In the genomic region with DNA sequence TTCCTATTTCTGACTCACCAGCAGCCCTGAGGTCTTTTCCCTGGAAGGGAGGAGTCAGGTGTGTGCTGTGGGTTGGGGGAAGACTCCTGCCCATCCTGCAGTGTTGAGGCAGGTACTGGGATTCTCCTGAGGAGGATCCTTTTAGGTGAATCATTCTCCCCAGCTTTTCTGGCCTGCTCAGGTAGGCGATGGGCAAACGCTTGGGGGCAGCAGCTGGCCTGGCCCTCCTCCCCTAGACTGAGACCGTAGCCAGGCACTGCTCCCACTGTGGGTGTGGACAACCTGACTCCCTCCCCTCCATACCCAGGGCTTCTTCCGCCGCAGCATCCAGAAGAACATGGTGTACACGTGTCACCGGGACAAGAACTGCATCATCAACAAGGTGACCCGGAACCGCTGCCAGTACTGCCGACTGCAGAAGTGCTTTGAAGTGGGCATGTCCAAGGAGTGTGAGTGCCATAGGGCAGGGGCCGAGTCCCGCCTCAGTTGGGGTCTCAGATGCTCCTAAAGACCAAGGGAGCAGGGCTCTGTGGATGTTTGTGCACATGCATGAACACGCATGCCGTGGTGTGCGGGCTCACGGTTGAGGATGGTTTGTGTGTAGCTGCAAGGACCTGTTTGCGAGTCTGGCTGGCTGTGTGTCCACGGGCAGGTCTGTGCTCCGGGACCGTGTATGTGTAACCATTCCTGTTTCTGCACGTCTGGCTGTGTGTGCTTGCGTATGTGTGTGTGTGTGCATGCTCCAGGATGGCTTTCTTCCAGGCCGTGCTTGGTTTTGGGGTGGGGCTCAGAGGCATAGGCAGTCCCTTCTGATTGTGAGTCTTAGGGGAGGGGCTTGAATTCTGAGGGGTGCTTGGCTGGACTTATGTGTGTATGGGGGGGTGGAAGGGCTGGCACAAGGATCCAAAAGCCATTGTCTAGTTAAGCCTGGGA, we compare ENCODE assay signal across 10 cellular contexts. TPM values are rescaled to one million over a fixed set of nuclear protein-coding genes. Genes with fewer than 3 reads are reported as not detected.
A peak's percentile ranks its signal among the peaks of the same experiment; 100 is the strongest.
DNase-seq lines count a peak whose midpoint lies in the region; ATAC-seq, FAIRE-seq and TF ChIP-seq lines count a peak whose summit lies in the region.
"Had no signal": no experiment of that assay in that cellular context is flagged by ENCODE, and none has a peak within 500 bp of the region (broad histone marks: within the 10 kb centered on the region; RNA-seq: fewer than 3 reads in every experiment).

No MANE protein-coding gene starts in this region.

- no peak for FAIRE-seq in small intestine (lab: Jason Lieb, UNC)

- no peak for TF ChIP-seq POLR2A in tibial nerve (IDR thresholded peaks at IDR 0.05)

- peak overlapping the region; percentile 38 for H3K9ac ChIP-seq in mesenchymal stem cell (ENCODE audit: low read length)

- H2AK5ac ChIP-seq in mesenchymal stem cell (ENCODE audit: low read length, severe bottlenecking) = no peak overlapping the region

- peak overlapping the region in 1 of 2 experiments; percentile 24 for H2BK12ac ChIP-seq in mesenchymal stem cell (ENCODE audit: low read length in 2 of 2)

- no peak overlapping the region for H3K4me3 Mint-ChIP-seq in activated T-cell treated with anti-CD3 and anti-CD28 coated beads, Interleukin-2, amount 50 U/mL, for 72 hours

- no peak for DNase-seq in activated T-cell treated with anti-CD3 and anti-CD28 coated beads, Interleukin-2, amount 50 U/mL, for 72 hours
- DNase-seq in activated T-cell treated with anti-CD3 and anti-CD28 coated beads, Interleukin-2, amount 50 U/mL, for 1 hour = no peak
- DNase-seq in mesenchymal stem cell (no peak), tibial nerve (ENCODE audit: low spot score in 2 of 2) (no peak), dedifferentiated amniotic fluid mesenchymal stem cell (ENCODE audit: extremely low spot score) (no peak), small intestine (no peak), NCI-H345 (lab: John Stamatoyannopoulos, UW) (no peak)
- DNase-seq: C1 segment of cervical spinal cord had no signal

- no peaks in the 10 kb centered on the region for H3K9me3 Mint-ChIP-seq in activated T-cell treated with anti-CD3 and anti-CD28 coated beads, Interleukin-2, amount 50 U/mL, for 72 hours

- no peak overlapping the region for H2BK15ac ChIP-seq in mesenchymal stem cell (ENCODE audit: low read depth, poor library complexity, severe bottlenecking)

- no peak for ATAC-seq in activated T-cell treated with anti-CD3 and anti-CD28 coated beads, Interleukin-2, amount 50 U/mL, for 72 hours (replicated peaks in 1 of 2)

- no peak overlapping the region for H4K8ac ChIP-seq in mesenchymal stem cell (ENCODE audit: low read length)

- H3K4me3 ChIP-seq in ectodermal cell (ENCODE audit: insufficient read depth, low read depth, low read length) (no peak overlapping the region), mesenchymal stem cell (ENCODE audit: insufficient read depth in 1 of 2, low read depth in 1 of 2, low read length in 2 of 2) (no peak overlapping the region), tibial nerve (no peak overlapping the region), small intestine (ENCODE audit: low read depth in 1 of 2, low read length in 2 of 2) (no peak overlapping the region)

- peak overlapping the region in 1 of 2 experiments; percentile 82 for H3K14ac ChIP-seq in mesenchymal stem cell (ENCODE audit: low read length in 2 of 2)

- no peak overlapping the region for H2BK120ac ChIP-seq in mesenchymal stem cell (ENCODE audit: low read depth, low read length)

- H3K18ac ChIP-seq in mesenchymal stem cell (ENCODE audit: low read depth in 1 of 2, low read length in 2 of 2) = peak overlapping the region in 1 of 2 experiments; percentile 63

- H3K27ac Mint-ChIP-seq in activated T-cell treated with anti-CD3 and anti-CD28 coated beads, Interleukin-2, amount 50 U/mL, for 72 hours = peak overlapping the region; percentile 9

- no peak overlapping the region for H3K4me2 ChIP-seq in mesenchymal stem cell (ENCODE audit: low read length, poor library complexity, severe bottlenecking)

- no peak overlapping the region for H2BK5ac ChIP-seq in mesenchymal stem cell (ENCODE audit: low read depth, low read length, poor library complexity, severe bottlenecking)

- H2AFZ ChIP-seq in mesenchymal stem cell (ENCODE audit: low read depth, low read length) = no peak overlapping the region

- H3K36me3 ChIP-seq in ectodermal cell (ENCODE audit: control insufficient read depth, insufficient read depth, low read length) = no peaks in the 10 kb centered on the region
- peaks cover 53 to 75% of the 10 kb centered on the region in 2 experiments for H3K36me3 ChIP-seq in mesenchymal stem cell (ENCODE audit: control insufficient read depth in 1 of 2, insufficient read depth in 2 of 2, low read depth in 1 of 2, low read length in 2 of 2)
- peaks cover 0 to 43% (median 9%) of the 10 kb centered on the region in 3 donors for H3K36me3 ChIP-seq in tibial nerve
- H3K36me3 ChIP-seq in small intestine (ENCODE audit: control insufficient read depth in 2 of 2, insufficient read depth in 2 of 2, low read length in 2 of 2) = peaks cover 3 to 23% of the 10 kb centered on the region in 2 donors

- TF ChIP-seq CTCF in tibial nerve (IDR thresholded peaks at IDR 0.05) = no peak

- H3K23ac ChIP-seq in mesenchymal stem cell (ENCODE audit: low read length in 2 of 2) = no peak overlapping the region

- H3K27me3 Mint-ChIP-seq in activated T-cell treated with anti-CD3 and anti-CD28 coated beads, Interleukin-2, amount 50 U/mL, for 72 hours (ENCODE audit: low read depth) = no peaks in the 10 kb centered on the region

- no peak overlapping the region for H4K91ac ChIP-seq in mesenchymal stem cell (ENCODE audit: low read length)

- 89 to 93% methylated on average over 23 of the region's 23 CpGs for WGBS in ectodermal cell, 2 experiments
- 81% methylated on average over 23 of the region's 23 CpGs for WGBS in mesenchymal stem cell
- 27 to 39% methylated on average over 21 to 23 of the region's 23 CpGs for WGBS in tibial nerve, 2 donors
- 58 to 67% (median 66%) methylated on average over 22 to 23 of the region's 23 CpGs for WGBS in small intestine, 3 donors

- H3K27ac ChIP-seq in ectodermal cell (ENCODE audit: insufficient read depth, low read depth, low read length, poor library complexity, severe bottlenecking) (peak overlapping the region; percentile 79), mesenchymal stem cell (ENCODE audit: low read length, poor library complexity, severe bottlenecking) (no peak overlapping the region), tibial nerve (peak overlapping the region; percentile 32 to 98 (median 96)), small intestine (ENCODE audit: low read depth in 1 of 2, low read length in 1 of 2) (peak overlapping the region in 1 of 2 donors; percentile 62)

- H3K4me1 Mint-ChIP-seq in activated T-cell treated with anti-CD3 and anti-CD28 coated beads, Interleukin-2, amount 50 U/mL, for 72 hours (ENCODE audit: low read depth) = peaks cover 46% of the 10 kb centered on the region

- no peaks in the 10 kb centered on the region for H3K9me3 ChIP-seq in ectodermal cell (ENCODE audit: control insufficient read depth, low read length)
- H3K9me3 ChIP-seq in mesenchymal stem cell (ENCODE audit: control insufficient read depth, low read length) = no peaks in the 10 kb centered on the region
- no peaks in the 10 kb centered on the region for H3K9me3 ChIP-seq in tibial nerve
- H3K9me3 ChIP-seq in small intestine (ENCODE audit: control insufficient read depth, low read depth) = no peaks in the 10 kb centered on the region

- H3K36me3 Mint-ChIP-seq in activated T-cell treated with anti-CD3 and anti-CD28 coated beads, Interleukin-2, amount 50 U/mL, for 72 hours (ENCODE audit: insufficient read depth in 2 of 2) = no peaks in the 10 kb centered on the region

- H3K79me1 ChIP-seq in mesenchymal stem cell (replicated peaks; ENCODE audit: low read length, poor library complexity, severe bottlenecking) = peaks cover 47% of the 10 kb centered on the region

- H3K4me1 ChIP-seq in ectodermal cell (ENCODE audit: control insufficient read depth, insufficient read depth, low read length) = peaks cover 72% of the 10 kb centered on the region
- H3K4me1 ChIP-seq in mesenchymal stem cell (ENCODE audit: control insufficient read depth, insufficient read depth, low read depth, low read length) = peaks cover 49% of the 10 kb centered on the region
- peaks cover 7 to 91% (median 74%) of the 10 kb centered on the region in 4 donors for H3K4me1 ChIP-seq in tibial nerve
- peaks cover 7 to 30% of the 10 kb centered on the region in 2 donors for H3K4me1 ChIP-seq in small intestine (ENCODE audit: control insufficient read depth in 2 of 2, insufficient read depth in 1 of 2, low read depth in 1 of 2, low read length in 1 of 2)

- TF ChIP-seq EP300 in tibial nerve (IDR thresholded peaks at IDR 0.05) = no peak

- H3K27me3 ChIP-seq in ectodermal cell (ENCODE audit: control insufficient read depth, insufficient read depth, low read length, poor library complexity, severe bottlenecking) (peaks cover 26% of the 10 kb centered on the region), mesenchymal stem cell (ENCODE audit: control insufficient read depth in 1 of 2, insufficient read depth in 1 of 2, low read length in 2 of 2) (no peaks in the 10 kb centered on the region), tibial nerve (no peaks in the 10 kb centered on the region), small intestine (ENCODE audit: control insufficient read depth in 2 of 2, insufficient read depth in 2 of 2, low read length in 2 of 2) (no peaks in the 10 kb centered on the region)

- no peak overlapping the region for H3K4ac ChIP-seq in mesenchymal stem cell (ENCODE audit: low read depth in 1 of 2, low read length in 2 of 2)

RNA-seq across cellular contexts. Expression of gene GJD3, which starts 14.8 kb away (rescaled TPM):
- not detected for total RNA-seq in activated T-cell treated with anti-CD3 and anti-CD28 coated beads, Interleukin-2, amount 50 U/mL, for 72 hours
- polyA plus RNA-seq in ectodermal cell (2013, experiment 1 of 4) = not detected
- polyA plus RNA-seq in ectodermal cell (2013, experiment 2 of 4) = 0.46 TPM
- polyA plus RNA-seq in ectodermal cell (2013, experiment 3 of 4) = 0.32 TPM
- not detected for polyA plus RNA-seq in ectodermal cell (2013, experiment 4 of 4)
- polyA plus RNA-seq in mesenchymal stem cell (2013, experiment 1 of 2) = 0.44 TPM
- 0.29 TPM for polyA plus RNA-seq in mesenchymal stem cell (2013, experiment 2 of 2)
- total RNA-seq in tibial nerve = not detected
- polyA plus RNA-seq in small intestine = 1 to 10 TPM in 1 of 3 donors, not detected in 2; 1.1 TPM
- total RNA-seq: lower leg skin had no signal

RNA-seq across cellular contexts. Expression of gene RARA, which starts 40.8 kb away (rescaled TPM):
- total RNA-seq in activated T-cell treated with anti-CD3 and anti-CD28 coated beads, Interleukin-2, amount 50 U/mL, for 72 hours = 10 to 100 TPM; 33.4 to 45.2 TPM
- 14.2 TPM for polyA plus RNA-seq in ectodermal cell (2013, experiment 1 of 4)
- 19.1 TPM for polyA plus RNA-seq in ectodermal cell (2013, experiment 2 of 4)
- polyA plus RNA-seq in ectodermal cell (2013, experiment 3 of 4) = 16.9 TPM
- 19.9 TPM for polyA plus RNA-seq in ectodermal cell (2013, experiment 4 of 4)
- 32.6 TPM for polyA plus RNA-seq in mesenchymal stem cell (2013, experiment 1 of 2)
- polyA plus RNA-seq in mesenchymal stem cell (2013, experiment 2 of 2) = 32.1 TPM
- 10 to 100 TPM; 28.9 to 58.2 (median 46.4) TPM for total RNA-seq in tibial nerve
- 10 to 100 TPM; 28.8 to 40.7 (median 39.2) TPM for polyA plus RNA-seq in small intestine
